22 cellular contexts compared by ENCODE assay signal in genomic region chr16:72948238-72948559, GRCh38.
"Had no signal": no experiment of that assay in that cellular context is flagged by ENCODE, and none has a peak within 500 bp of the region (broad histone marks: within the 10 kb centered on the region; RNA-seq: fewer than 3 reads in every experiment).

No MANE protein-coding gene starts in this region.

- ATAC-seq: activated CD8-positive, alpha-beta T cell treated with anti-CD3 and anti-CD28 coated beads for 36 hours; effector memory CD8-positive, alpha-beta T cell; naive thymus-derived CD8-positive, alpha-beta T cell; stimulated activated naive CD8-positive, alpha-beta T cell treated with anti-CD3 and anti-CD28 coated beads, Interleukin-15, amount 100 ng/mL, for 72 hours had no signal

- H3K4me3 ChIP-seq: heart left ventricle, right atrium auricular region had no signal

- H3K27ac Mint-ChIP-seq: activated CD8-positive, alpha-beta T cell treated with anti-CD3 and anti-CD28 coated beads for 36 hours; activated naive CD8-positive, alpha-beta T cell treated with anti-CD3 and anti-CD28 coated beads, Interleukin-2, amount 10 ng/mL, durations not matched to agents 7 days and 5 days; activated T-cell treated with anti-CD3 and anti-CD28 coated beads, Interleukin-2, amount 50 U/mL, for 24 hours; activated T-helper 2 cell treated with anti-CD3 and anti-CD28 coated beads, Interferon-gamma antibody, Interleukin-2, Interleukin-4, amounts not matched to agents 10 μg/mL and 5 μg/mL and 100 μg/mL, durations not matched to agents 14 hours and 24 hours and 36 hours; effector memory CD8-positive, alpha-beta T cell; immature natural killer cell; naive thymus-derived CD8-positive, alpha-beta T cell; T-helper 2 cell treated with Interferon-gamma antibody and Interleukin-4, amounts not matched to agents 5 μg/mL and 100 μg/mL, for 36 hours had no signal

- H3K4me1 Mint-ChIP-seq: activated naive CD8-positive, alpha-beta T cell treated with anti-CD3 and anti-CD28 coated beads, Interleukin-2, amount 10 ng/mL, durations not matched to agents 7 days and 5 days; stimulated activated naive CD8-positive, alpha-beta T cell treated with anti-CD3 and anti-CD28 coated beads, Interleukin-15, amount 100 ng/mL, for 72 hours had no signal

- H3K4me3 Mint-ChIP-seq: activated CD8-positive, alpha-beta T cell treated with anti-CD3 and anti-CD28 coated beads for 36 hours; activated naive CD8-positive, alpha-beta T cell treated with anti-CD3 and anti-CD28 coated beads, Interleukin-2, amount 10 ng/mL, durations not matched to agents 7 days and 5 days; activated T-cell treated with anti-CD3 and anti-CD28 coated beads, Interleukin-2, amount 50 U/mL, for 24 hours; effector memory CD8-positive, alpha-beta T cell; immature natural killer cell; naive thymus-derived CD8-positive, alpha-beta T cell; stimulated activated naive CD8-positive, alpha-beta T cell treated with anti-CD3 and anti-CD28 coated beads, Interleukin-15, amount 100 ng/mL, for 72 hours; T-helper 2 cell treated with Interferon-gamma antibody and Interleukin-4, amounts not matched to agents 5 μg/mL and 100 μg/mL, for 36 hours had no signal

- H3K9me3 Mint-ChIP-seq: activated CD8-positive, alpha-beta T cell treated with anti-CD3 and anti-CD28 coated beads for 36 hours; activated naive CD8-positive, alpha-beta T cell treated with anti-CD3 and anti-CD28 coated beads, Interleukin-2, amount 10 ng/mL, durations not matched to agents 7 days and 5 days; activated T-cell treated with anti-CD3 and anti-CD28 coated beads, Interleukin-2, amount 50 U/mL, for 24 hours; activated T-helper 2 cell treated with anti-CD3 and anti-CD28 coated beads, Interferon-gamma antibody, Interleukin-2, Interleukin-4, amounts not matched to agents 10 μg/mL and 5 μg/mL and 100 μg/mL, durations not matched to agents 14 hours and 24 hours and 36 hours; naive thymus-derived CD8-positive, alpha-beta T cell; T-helper 2 cell treated with Interferon-gamma antibody and Interleukin-4, amounts not matched to agents 5 μg/mL and 100 μg/mL, for 36 hours had no signal

- DNase-seq: activated CD4-positive, alpha-beta T cell treated with anti-CD3 and anti-CD28 coated beads for 4 hours; activated CD8-positive, alpha-beta T cell treated with anti-CD3 and anti-CD28 coated beads for 36 hours; activated naive CD4-positive, alpha-beta T cell treated with Interleukin-2 at 50 U/mL for 16 hours; activated naive CD8-positive, alpha-beta T cell treated with anti-CD3 and anti-CD28 coated beads, Interleukin-2, amount 10 ng/mL, durations not matched to agents 7 days and 5 days; activated T-cell treated with anti-CD3 and anti-CD28 coated beads, Interleukin-2, amount 50 U/mL, for 24 hours; anterior cingulate cortex; dermis blood vessel endothelial cell; effector memory CD8-positive, alpha-beta T cell; foreskin melanocyte; heart left ventricle; immature natural killer cell; kidney glomerular epithelial cell; left ventricle myocardium superior; mesendoderm; naive thymus-derived CD8-positive, alpha-beta T cell; stimulated activated CD4-positive, alpha-beta T cell treated with anti-CD3 and anti-CD28 coated beads, Interleukin-15, amount 100 ng/mL, for 24 hours; stimulated activated CD4-positive, alpha-beta T cell treated with anti-CD3 and anti-CD28 coated beads, Interleukin-2, amount 100 ng/mL, for 48 hours; stimulated activated naive CD8-positive, alpha-beta T cell treated with anti-CD3 and anti-CD28 coated beads, Interleukin-15, amount 100 ng/mL, for 72 hours; SW 1271 had no signal

- H3K27me3 Mint-ChIP-seq: activated CD8-positive, alpha-beta T cell treated with anti-CD3 and anti-CD28 coated beads for 36 hours; activated T-cell treated with anti-CD3 and anti-CD28 coated beads, Interleukin-2, amount 50 U/mL, for 24 hours; effector memory CD8-positive, alpha-beta T cell; naive thymus-derived CD8-positive, alpha-beta T cell; stimulated activated naive CD8-positive, alpha-beta T cell treated with anti-CD3 and anti-CD28 coated beads, Interleukin-15, amount 100 ng/mL, for 72 hours had no signal

- H3K9me3 ChIP-seq: heart left ventricle, right atrium auricular region had no signal

- H3K27me3 ChIP-seq: heart left ventricle, right atrium auricular region had no signal

- H3K36me3 Mint-ChIP-seq: activated naive CD8-positive, alpha-beta T cell treated with anti-CD3 and anti-CD28 coated beads, Interleukin-2, amount 10 ng/mL, durations not matched to agents 7 days and 5 days; naive thymus-derived CD8-positive, alpha-beta T cell had no signal
